8 cellular contexts compared by ENCODE assay signal in genomic region chr7:139855498-139856270, GRCh38. TPM values are rescaled to one million over a fixed set of nuclear protein-coding genes. Genes with fewer than 3 reads are reported as not detected.
DNase-seq lines count a peak whose midpoint lies in the region; ATAC-seq and TF ChIP-seq lines count a peak whose summit lies in the region.

No MANE protein-coding gene starts in this region.

- WGBS in psoas muscle, 3 donors, result 71 to 73% (median 72%) methylated on average over 9 of the region's 9 CpGs

- peaks cover 7 to 26% (median 25%) of the 10 kb centered on the region in 3 donors for H3K4me1 Mint-ChIP-seq in IgD-negative memory B cell
- H3K4me1 Mint-ChIP-seq in osteocyte (ENCODE audit: unreplicated experiment), result no peaks in the 10 kb centered on the region

- H3K4me3 Mint-ChIP-seq in IgD-negative memory B cell (peak overlapping the region in 1 of 4 donors; percentile 53), osteocyte (ENCODE audit: unreplicated experiment) (no peak overlapping the region)

- H3K36me3 Mint-ChIP-seq in IgD-negative memory B cell (no peaks in the 10 kb centered on the region), osteocyte (ENCODE audit: unreplicated experiment) (no peaks in the 10 kb centered on the region)

- intact Hi-C loops in psoas muscle (cut with DNase I), result no loop called here

- no peaks in the 10 kb centered on the region for H3K9me3 ChIP-seq in psoas muscle

- peak; percentile 90 for ATAC-seq in GM21367 (IDR thresholded peaks at IDR 0.05; ENCODE audit: unreplicated experiment)
- no peak for ATAC-seq in GM21528 (IDR thresholded peaks at IDR 0.05; ENCODE audit: low FRiP score, unreplicated experiment)
- no peak for ATAC-seq in psoas muscle

- H3K27ac ChIP-seq in psoas muscle, result no peak overlapping the region

- no peak overlapping the region for H3K4me3 ChIP-seq in psoas muscle

- DNase-seq in CMK (ENCODE audit: low read depth), result peak; percentile 79
- peak; percentile 9 for DNase-seq in central memory CD4-positive, alpha-beta T cell
- peak; percentile 44 for DNase-seq in osteocyte (ENCODE audit: extremely low spot score, unreplicated experiment)
- no peak for DNase-seq in NCI-H1105 (lab: John Stamatoyannopoulos, UW)
- no peak for DNase-seq in psoas muscle

- no peaks in the 10 kb centered on the region for H3K27me3 Mint-ChIP-seq in IgD-negative memory B cell
- peaks cover 2% of the 10 kb centered on the region for H3K27me3 Mint-ChIP-seq in osteocyte (ENCODE audit: unreplicated experiment)

- H3K4me1 ChIP-seq in psoas muscle, result peaks cover 6% of the 10 kb centered on the region

- H3K36me3 ChIP-seq in psoas muscle (ENCODE audit: insufficient read depth in 1 of 2, low read depth in 1 of 2), result no peaks in the 10 kb centered on the region

- H3K27ac Mint-ChIP-seq in IgD-negative memory B cell, result peak overlapping the region in 2 of 3 donors; percentile 49 to 54
- H3K27ac Mint-ChIP-seq in osteocyte (ENCODE audit: unreplicated experiment), result no peak overlapping the region

- no peaks in the 10 kb centered on the region for H3K27me3 ChIP-seq in psoas muscle (ENCODE audit: insufficient read depth in 3 of 3, low read length in 2 of 3)

- H3K9me3 Mint-ChIP-seq in IgD-negative memory B cell (peaks cover 0 to 2% (median 0%) of the 10 kb centered on the region in 3 donors), osteocyte (ENCODE audit: unreplicated experiment) (no peaks in the 10 kb centered on the region)

- TF ChIP-seq CTCF in osteocyte (IDR thresholded peaks at IDR 0.05), result no peak
- TF ChIP-seq CTCF in psoas muscle (IDR thresholded peaks at IDR 0.05), result no peak

RNA-seq across cellular contexts. Expression of gene TBXAS1, which starts 26.6 kb away (rescaled TPM):
- polyA plus RNA-seq in IgD-negative memory B cell, result 16.7 TPM
- 2.9 and 3.5 TPM in 2 replicates for total RNA-seq in osteocyte
- total RNA-seq in psoas muscle, result 1 to 10 TPM; 2.0 to 2.9 (median 2.7) TPM
- polyA plus RNA-seq in psoas muscle, result 1 to 10 TPM in 2 of 3 donors, under 1 TPM in 1; 0.90 to 1.7 (median 1.1) TPM

Comparison
In these comparisons a context has a peak if more than half of its experiments do, and no peak if none do; other contexts are left out.
1. DNase-seq: peak in CMK (single experiment), central memory CD4-positive, alpha-beta T cell (single experiment) and osteocyte (single experiment); none in NCI-H1105 (single experiment) and psoas muscle (0 of 2).